8 cellular contexts compared by ENCODE assay signal in genomic region chr18:63138469-63139340, GRCh38.
DNase-seq lines count a peak whose midpoint lies in the region; ATAC-seq lines count a peak whose summit lies in the region.

No MANE protein-coding gene starts in this region.

- peak; percentile 24 to 39 for DNase-seq in stimulated activated CD4-positive, alpha-beta T cell treated with anti-CD3 and anti-CD28 coated beads, Interleukin-2, amount 100 ng/mL, for 24 hours
- no peak for DNase-seq in stimulated activated CD4-positive, alpha-beta T cell treated with anti-CD3 and anti-CD28 coated beads, Interleukin-12 subunit alpha, Interleukin-12 subunit beta, amount 100 ng/mL, for 4 hours
- DNase-seq in RPMI8226 (peak; percentile 76), iPS-NIHi11 (ENCODE audit: low spot score) (peak; percentile 79), ureter (ENCODE audit: low spot score) (no peak), NCI-H187 treated with DMSO at 0.1 percent for 48 hours (lab: John Stamatoyannopoulos, UW) (no peak), NCI-H748 treated with DMSO at 0.1 percent for 48 hours (lab: John Stamatoyannopoulos, UW) (no peak)

- ATAC-seq in HG02852 (IDR thresholded peaks at IDR 0.05; ENCODE audit: unreplicated experiment): peak; percentile 44

Comparison
In these comparisons a context has a peak if more than half of its experiments do, and no peak if none do; other contexts are left out.
1. DNase-seq: peak in stimulated activated CD4-positive, alpha-beta T cell treated with anti-CD3 and anti-CD28 coated beads, Interleukin-2, amount 100 ng/mL, for 24 hours (2 of 2), RPMI8226 (single experiment) and iPS-NIHi11 (single experiment); none in stimulated activated CD4-positive, alpha-beta T cell treated with anti-CD3 and anti-CD28 coated beads, Interleukin-12 subunit alpha, Interleukin-12 subunit beta, amount 100 ng/mL, for 4 hours (single experiment), ureter (single experiment), NCI-H187 treated with DMSO at 0.1 percent for 48 hours (single experiment) and NCI-H748 treated with DMSO at 0.1 percent for 48 hours (single experiment).